ENCODE assay signal across 8 cellular contexts in the genomic region with DNA sequence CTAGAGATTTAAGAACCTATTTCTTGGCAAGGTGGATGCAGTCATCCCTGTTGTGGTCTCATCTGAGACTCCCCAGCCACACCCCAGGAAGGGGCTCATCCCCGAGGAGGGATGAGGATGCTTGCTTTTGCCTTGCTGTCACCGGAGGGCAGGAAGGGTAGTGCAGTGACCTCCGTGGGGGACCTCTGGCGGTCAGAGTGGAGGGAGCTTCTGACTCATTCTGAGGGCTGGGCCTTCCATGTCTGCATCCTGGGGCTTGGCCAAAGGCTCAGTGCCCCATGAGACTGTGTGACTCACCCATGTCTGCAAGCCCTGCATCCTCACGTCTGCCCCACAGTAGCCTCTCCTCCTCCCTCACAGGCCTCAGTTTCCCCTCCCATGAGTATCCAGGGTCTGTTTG. TPM values are rescaled to one million over a fixed set of nuclear protein-coding genes. Genes with fewer than 3 reads are reported as not detected.
DNase-seq lines count a peak whose midpoint lies in the region; ATAC-seq and TF ChIP-seq lines count a peak whose summit lies in the region.

No MANE protein-coding gene starts in this region.

- no peak overlapping the region for H3K4me3 ChIP-seq in fibroblast of pulmonary artery (replicated peaks; ENCODE audit: low read depth, low read length)

- peak; percentile 96 for DNase-seq in RKO (ENCODE audit: low spot score)
- peak; percentile 96 for DNase-seq in fibroblast of pulmonary artery (ENCODE audit: low read depth)
- DNase-seq in pulmonary artery endothelial cell (ENCODE audit: low read depth, low spot score): peak; percentile 82
- no peak for DNase-seq in stimulated activated CD4-positive, alpha-beta T cell treated with anti-CD3 and anti-CD28 coated beads, Interleukin-15, amount 100 ng/mL, for 24 hours
- no peak for DNase-seq in activated CD4-positive, alpha-beta memory T cell treated with anti-CD3 and anti-CD28 coated beads for 36 hours

- ATAC-seq in HG02678 (IDR thresholded peaks at IDR 0.05; ENCODE audit: unreplicated experiment): no peak
- no peak for ATAC-seq in HG03196 (IDR thresholded peaks at IDR 0.05; ENCODE audit: unreplicated experiment)

- no peaks in the 10 kb centered on the region for H3K9me3 Mint-ChIP-seq in activated CD4-positive, alpha-beta memory T cell treated with anti-CD3 and anti-CD28 coated beads for 36 hours

- POLR2A ChIA-PET in activated CD4-positive, alpha-beta memory T cell treated with anti-CD3 and anti-CD28 coated beads for 36 hours (lab: Charles Lee): no interaction called here

- no peak overlapping the region for H3K27ac Mint-ChIP-seq in activated CD4-positive, alpha-beta memory T cell treated with anti-CD3 and anti-CD28 coated beads for 36 hours

- H3K4me3 Mint-ChIP-seq in activated CD4-positive, alpha-beta memory T cell treated with anti-CD3 and anti-CD28 coated beads for 36 hours: no peak overlapping the region

- H3K36me3 Mint-ChIP-seq in activated CD4-positive, alpha-beta memory T cell treated with anti-CD3 and anti-CD28 coated beads for 36 hours: peaks cover 48% of the 10 kb centered on the region

- TF ChIP-seq CTCF in GM12873 (IDR thresholded peaks at IDR 0.05; ENCODE audit: insufficient read depth, low read depth, low read length, missing control alignments): peak; percentile 38
- peak; percentile 73 for TF ChIP-seq CTCF in fibroblast of pulmonary artery (IDR thresholded peaks at IDR 0.05; ENCODE audit: low read length, missing control alignments)

- H3K4me1 Mint-ChIP-seq in activated CD4-positive, alpha-beta memory T cell treated with anti-CD3 and anti-CD28 coated beads for 36 hours (ENCODE audit: low read depth): peaks cover 16% of the 10 kb centered on the region

- CTCF ChIA-PET in activated CD4-positive, alpha-beta memory T cell treated with anti-CD3 and anti-CD28 coated beads for 36 hours (lab: Charles Lee): no interaction called here

- intact Hi-C loops in activated CD4-positive, alpha-beta memory T cell treated with anti-CD3 and anti-CD28 coated beads for 36 hours (cut with micrococcal nuclease): no loop called here

- no peaks in the 10 kb centered on the region for H3K27me3 Mint-ChIP-seq in activated CD4-positive, alpha-beta memory T cell treated with anti-CD3 and anti-CD28 coated beads for 36 hours

RNA-seq across cellular contexts. Expression of a gene that starts 38.7 kb away (rescaled TPM):
- 16.1 and 24.6 TPM in 2 replicates for total RNA-seq in pulmonary artery endothelial cell
- 100 to 1,000 TPM; 157 to 160 TPM for total RNA-seq in activated CD4-positive, alpha-beta memory T cell treated with anti-CD3 and anti-CD28 coated beads for 36 hours

RNA-seq across cellular contexts. Expression of a gene that starts 51.7 kb away (rescaled TPM):
- 59.5 and 62.5 TPM in 2 replicates for total RNA-seq in pulmonary artery endothelial cell
- 10 to 100 TPM; 41.6 to 45.6 TPM for total RNA-seq in activated CD4-positive, alpha-beta memory T cell treated with anti-CD3 and anti-CD28 coated beads for 36 hours

Comparison
In these comparisons a context has a peak if more than half of its experiments do, and no peak if none do; other contexts are left out.
1. DNase-seq: peak in RKO (single experiment), fibroblast of pulmonary artery (single experiment) and pulmonary artery endothelial cell (single experiment); none in stimulated activated CD4-positive, alpha-beta T cell treated with anti-CD3 and anti-CD28 coated beads, Interleukin-15, amount 100 ng/mL, for 24 hours (single experiment) and activated CD4-positive, alpha-beta memory T cell treated with anti-CD3 and anti-CD28 coated beads for 36 hours (single experiment).